28 cellular contexts compared by ENCODE assay signal in the genomic region with DNA sequence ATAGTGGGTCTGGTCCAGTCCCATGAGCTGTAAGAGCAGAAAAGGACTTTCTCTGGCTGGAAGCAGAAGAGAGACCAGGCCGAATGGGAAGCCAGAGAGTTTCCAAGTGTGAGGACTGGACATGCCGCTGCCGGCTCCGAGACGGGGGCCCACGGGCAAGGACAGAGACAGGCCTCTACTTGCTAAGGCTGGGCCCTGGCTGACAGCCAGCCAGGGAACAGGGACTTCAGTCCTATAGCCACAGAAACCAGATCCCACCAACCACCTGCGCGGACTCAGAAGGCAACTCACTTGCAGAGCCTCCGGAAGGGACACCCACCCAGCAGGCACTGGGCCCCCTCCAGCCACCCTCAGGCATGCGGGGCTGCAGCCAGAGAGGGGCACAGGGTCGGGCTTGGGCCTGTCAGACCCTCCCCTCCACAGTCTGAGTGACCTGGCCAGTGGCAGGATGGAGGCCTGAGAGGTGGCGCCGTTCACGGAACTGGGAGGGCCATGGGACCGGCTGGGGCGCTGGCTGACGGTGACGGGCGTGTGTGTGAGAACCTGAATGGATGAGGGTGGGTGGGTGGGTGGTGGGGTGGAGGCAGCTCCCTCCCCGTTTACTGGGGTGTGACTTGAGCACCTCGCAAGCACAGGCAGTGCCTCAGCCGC. TPM values are rescaled to one million over a fixed set of nuclear protein-coding genes. Genes with fewer than 3 reads are reported as not detected.
DNase-seq lines count a peak whose midpoint lies in the region; ATAC-seq, FAIRE-seq and TF ChIP-seq lines count a peak whose summit lies in the region.
"Had no signal": no experiment of that assay in that cellular context is flagged by ENCODE, and none has a peak within 500 bp of the region (broad histone marks: within the 10 kb centered on the region; RNA-seq: fewer than 3 reads in every experiment).

No MANE protein-coding gene starts in this region.

- no peak overlapping the region for H3K4me3 ChIP-seq in IMR-90 (ENCODE audit: insufficient read depth, low read depth, low read length)
- no peak overlapping the region for H3K4me3 ChIP-seq in bronchial epithelial cell (ENCODE audit: low read depth, low read length)
- no peak overlapping the region for H3K4me3 ChIP-seq in prostate gland
- H3K4me3 ChIP-seq: ovary, right atrium auricular region, tibial artery had no signal

- H2BK20ac ChIP-seq in IMR-90 (ENCODE audit: low read depth, low read length), result peak overlapping the region; percentile 71

- H4K5ac ChIP-seq in IMR-90 (ENCODE audit: low read depth, low read length), result peak overlapping the region; percentile 15; the same call in 1 of the 2 replicates

- peak; percentile 26 for DNase-seq in D341Med (ENCODE audit: low spot score)
- DNase-seq in IMR-90, result no peak
- peak; percentile 70 for DNase-seq in bronchial epithelial cell (ENCODE audit: low read depth)
- DNase-seq in prostate gland (ENCODE audit: low spot score), result peak; percentile 50
- DNase-seq in HTR-8/SVneo (ENCODE audit: insufficient read length, low spot score), result no peak
- DNase-seq in activated CD8-positive, alpha-beta T cell treated with anti-CD3 and anti-CD28 coated beads, Interleukin-2, amount 10 ng/mL, durations not matched to agents 7 days and 5 days, result no peak
- DNase-seq in GOT3 (lab: John Stamatoyannopoulos, UW), result no peak
- no peak for DNase-seq in nucleus accumbens (lab: John Stamatoyannopoulos, UW)
- DNase-seq: activated gamma-delta T cell treated with Interleukin-2 at 50 U/mL for 16 hours; activated T-cell treated with anti-CD3 and anti-CD28 coated beads, Interleukin-2, amount 50 U/mL, for 24 hours; CD4-positive, CD25-positive, alpha-beta regulatory T cell; effector CD4-positive, alpha-beta T cell; head of caudate nucleus; naive thymus-derived CD4-positive, alpha-beta T cell; NCI-H1048; NCI-H187; NCI-H226; PC-3; stimulated activated naive CD8-positive, alpha-beta T cell treated with anti-CD3 and anti-CD28 coated beads, Interleukin-15, amount 100 ng/mL, for 72 hours; T-cell; tibial artery had no signal

- in situ Hi-C loops in IMR-90 (cut with MboI; ENCODE audit: low sequenced_read_pairs), result no loop called here

- no peak overlapping the region for H3K4me3 Mint-ChIP-seq in activated CD8-positive, alpha-beta T cell treated with anti-CD3 and anti-CD28 coated beads, Interleukin-2, amount 10 ng/mL, durations not matched to agents 7 days and 5 days
- H3K4me3 Mint-ChIP-seq: activated T-cell treated with anti-CD3 and anti-CD28 coated beads, Interleukin-2, amount 50 U/mL, for 24 hours; brain; CD4-positive, CD25-positive, alpha-beta regulatory T cell; naive thymus-derived CD4-positive, alpha-beta T cell; stimulated activated naive CD8-positive, alpha-beta T cell treated with anti-CD3 and anti-CD28 coated beads, Interleukin-15, amount 100 ng/mL, for 72 hours; T-cell had no signal

- FAIRE-seq in bronchial epithelial cell (lab: Jason Lieb, UNC) (no peak), HTR-8/SVneo (lab: Jason Lieb, UNC) (no peak)
- FAIRE-seq: H1, TTC549 had no signal

- peak overlapping the region; percentile 77 for H2BK120ac ChIP-seq in IMR-90 (ENCODE audit: low read depth, low read length)

- TF ChIP-seq CTCF in IMR-90 (conservative IDR thresholded peaks at IDR 0.05; ENCODE audit: low read depth, low read length) (no peak), bronchial epithelial cell (IDR thresholded peaks at IDR 0.05; ENCODE audit: insufficient read depth, low read length, severe bottlenecking) (no peak), prostate gland (IDR thresholded peaks at IDR 0.05) (no peak)

- H4K20me1 ChIP-seq in IMR-90 (ENCODE audit: insufficient read depth, low read length), result no peaks in the 10 kb centered on the region

- H3K79me1 ChIP-seq in IMR-90 (ENCODE audit: low read depth in 1 of 2, low read length in 2 of 2), result no peaks in the 10 kb centered on the region

- no peak overlapping the region for H3K27ac Mint-ChIP-seq in activated CD8-positive, alpha-beta T cell treated with anti-CD3 and anti-CD28 coated beads, Interleukin-2, amount 10 ng/mL, durations not matched to agents 7 days and 5 days
- H3K27ac Mint-ChIP-seq: activated T-cell treated with anti-CD3 and anti-CD28 coated beads, Interleukin-2, amount 50 U/mL, for 24 hours; CD4-positive, CD25-positive, alpha-beta regulatory T cell; naive thymus-derived CD4-positive, alpha-beta T cell; stimulated activated naive CD8-positive, alpha-beta T cell treated with anti-CD3 and anti-CD28 coated beads, Interleukin-15, amount 100 ng/mL, for 72 hours; T-cell had no signal

- POLR2A ChIA-PET in IMR-90 (lab: Charles Lee; ENCODE audit: unreplicated experiment), result no interaction called here
- POLR2A ChIA-PET in activated CD8-positive, alpha-beta T cell treated with anti-CD3 and anti-CD28 coated beads, Interleukin-2, amount 10 ng/mL, durations not matched to agents 7 days and 5 days (lab: Charles Lee), result no interaction called here

- H3K56ac ChIP-seq in IMR-90 (ENCODE audit: extremely low read depth, insufficient read depth, low read length), result no peak overlapping the region

- no peak overlapping the region for H3K27ac ChIP-seq in IMR-90 (ENCODE audit: insufficient read depth, low read length)
- no peak overlapping the region for H3K27ac ChIP-seq in prostate gland
- H3K27ac ChIP-seq: ovary, right atrium auricular region, tibial artery had no signal

- no peak overlapping the region for H3K4me2 ChIP-seq in IMR-90 (ENCODE audit: low read depth, low read length)

- H3K9ac ChIP-seq in IMR-90 (ENCODE audit: low read depth, low read length), result no peak overlapping the region

- H3K4ac ChIP-seq in IMR-90 (ENCODE audit: low read depth, low read length), result peak overlapping the region; percentile 97

- peaks cover 20% of the 10 kb centered on the region for H3K9me1 ChIP-seq in IMR-90 (ENCODE audit: insufficient read depth, low read length)

- WGBS in IMR-90 (ENCODE audit: extremely low coverage in 2 of 2, insufficient read length in 1 of 2), 2 experiments, result 70% methylated on average over 3 of the region's 22 CpGs; no CpG with 5 or more reads in 1 of the 2 experiments
- 64% methylated on average over 18 of the region's 22 CpGs for WGBS in prostate gland

- no peak overlapping the region for H3K23ac ChIP-seq in IMR-90 (ENCODE audit: low read depth, low read length)

- H4K8ac ChIP-seq in IMR-90 (ENCODE audit: low read depth in 2 of 2, low read length in 2 of 2), result peak overlapping the region; percentile 34 to 84; a peak in 1 of 4 replicates

- dilution Hi-C loops in IMR-90 (cut with HindIII; ENCODE audit: low sequenced_read_pairs, unreplicated experiment), result no loop called here

- BruUV-seq in IMR-90 (replicated peaks; lab: Mats Ljungman, UMichigan), result no TSS peak

- no peak for TF ChIP-seq RAD21 in IMR-90 (IDR thresholded peaks at IDR 0.05; ENCODE audit: low read length)

- H2AFZ ChIP-seq in IMR-90 (replicated peaks; ENCODE audit: low read length, poor library complexity), result peak overlapping the region; percentile 14

- ATAC-seq in IMR-90 (ENCODE audit: low read depth), result no peak
- ATAC-seq in activated CD8-positive, alpha-beta T cell treated with anti-CD3 and anti-CD28 coated beads, Interleukin-2, amount 10 ng/mL, durations not matched to agents 7 days and 5 days, result no peak
- ATAC-seq: activated CD4-positive, CD25-positive, alpha-beta regulatory T cell treated with anti-CD3 and anti-CD28 coated beads, Interleukin-2, amount 50 U/mL, for 24 hours; naive thymus-derived CD4-positive, alpha-beta T cell; PC-3; stimulated activated naive CD8-positive, alpha-beta T cell treated with anti-CD3 and anti-CD28 coated beads, Interleukin-15, amount 100 ng/mL, for 72 hours; T-cell had no signal

- CTCF ChIA-PET in IMR-90 (lab: Yijun Ruan, JAX), result no interaction called here
- CTCF ChIA-PET in activated CD8-positive, alpha-beta T cell treated with anti-CD3 and anti-CD28 coated beads, Interleukin-2, amount 10 ng/mL, durations not matched to agents 7 days and 5 days (lab: Charles Lee), result no interaction called here

- no peaks in the 10 kb centered on the region for H3K4me1 Mint-ChIP-seq in activated CD8-positive, alpha-beta T cell treated with anti-CD3 and anti-CD28 coated beads, Interleukin-2, amount 10 ng/mL, durations not matched to agents 7 days and 5 days (ENCODE audit: low read depth)

- no peak overlapping the region; the same call in 1 of the 2 replicates for H3K14ac ChIP-seq in IMR-90 (replicated peaks; ENCODE audit: low read depth, low read length)

- no peaks in the 10 kb centered on the region for H3K9me3 Mint-ChIP-seq in activated CD8-positive, alpha-beta T cell treated with anti-CD3 and anti-CD28 coated beads, Interleukin-2, amount 10 ng/mL, durations not matched to agents 7 days and 5 days (ENCODE audit: insufficient read depth)
- H3K9me3 Mint-ChIP-seq: activated T-cell treated with anti-CD3 and anti-CD28 coated beads, Interleukin-2, amount 50 U/mL, for 24 hours; brain; CD4-positive, CD25-positive, alpha-beta regulatory T cell; stimulated activated naive CD8-positive, alpha-beta T cell treated with anti-CD3 and anti-CD28 coated beads, Interleukin-15, amount 100 ng/mL, for 72 hours; T-cell had no signal

- no peaks in the 10 kb centered on the region for H3K27me3 Mint-ChIP-seq in activated CD8-positive, alpha-beta T cell treated with anti-CD3 and anti-CD28 coated beads, Interleukin-2, amount 10 ng/mL, durations not matched to agents 7 days and 5 days (ENCODE audit: low read depth)

- peak overlapping the region; percentile 86; the same call in 2 of the 3 replicates for H2BK15ac ChIP-seq in IMR-90 (ENCODE audit: low read depth, low read length)

- peak overlapping the region; percentile 78 for H2BK5ac ChIP-seq in IMR-90 (ENCODE audit: low read depth, low read length, poor library complexity, severe bottlenecking)

- H3K27me3 ChIP-seq in IMR-90 (ENCODE audit: control insufficient read depth, insufficient read depth, low read length), result no peaks in the 10 kb centered on the region
- no peaks in the 10 kb centered on the region for H3K27me3 ChIP-seq in bronchial epithelial cell (ENCODE audit: control insufficient read depth, insufficient read depth, low read length)
- no peaks in the 10 kb centered on the region for H3K27me3 ChIP-seq in prostate gland (replicated peaks; ENCODE audit: insufficient read depth)
- H3K27me3 ChIP-seq: ovary, right atrium auricular region, tibial artery had no signal

- no peaks in the 10 kb centered on the region for H3K36me3 Mint-ChIP-seq in activated CD8-positive, alpha-beta T cell treated with anti-CD3 and anti-CD28 coated beads, Interleukin-2, amount 10 ng/mL, durations not matched to agents 7 days and 5 days (ENCODE audit: low read depth)
- H3K36me3 Mint-ChIP-seq: brain; CD4-positive, CD25-positive, alpha-beta regulatory T cell; naive thymus-derived CD4-positive, alpha-beta T cell; T-cell had no signal

- H3K4me1 ChIP-seq in IMR-90 (ENCODE audit: control insufficient read depth, insufficient read depth, low read length), result peaks cover 21% of the 10 kb centered on the region
- H3K4me1 ChIP-seq in prostate gland (replicated peaks), result no peaks in the 10 kb centered on the region

- intact Hi-C loops in IMR-90 (cut with micrococcal nuclease), result no loop called here
- intact Hi-C loops in prostate gland (cut with DNase I), result no loop called here

- H2AK9ac ChIP-seq in IMR-90 (replicated peaks; ENCODE audit: low read depth, low read length, poor library complexity), result peak overlapping the region; percentile 61

- peak overlapping the region; percentile 20; the same call in 1 of the 2 replicates for H3K18ac ChIP-seq in IMR-90 (ENCODE audit: low read depth, low read length)

- peak overlapping the region; percentile 99 for H2AK5ac ChIP-seq in IMR-90 (ENCODE audit: low read depth, low read length)

- H3K36me3 ChIP-seq in IMR-90 (ENCODE audit: control insufficient read depth, insufficient read depth, low read length) (no peaks in the 10 kb centered on the region), bronchial epithelial cell (ENCODE audit: control insufficient read depth, insufficient read depth, low read length) (no peaks in the 10 kb centered on the region), prostate gland (no peaks in the 10 kb centered on the region)
- H3K36me3 ChIP-seq: ovary, right atrium auricular region, tibial artery had no signal

- H4K91ac ChIP-seq in IMR-90 (ENCODE audit: insufficient read depth, low read depth, low read length), result peak overlapping the region; percentile 97

- TF ChIP-seq POLR2A in IMR-90 (IDR thresholded peaks at IDR 0.05; ENCODE audit: low read depth, low read length) (no peak), prostate gland (IDR thresholded peaks at IDR 0.05) (no peak)

- no peaks in the 10 kb centered on the region for H3K9me3 ChIP-seq in IMR-90 (ENCODE audit: control insufficient read depth, insufficient read depth, low read length)
- H3K9me3 ChIP-seq in prostate gland, result no peaks in the 10 kb centered on the region
- H3K9me3 ChIP-seq: ovary, right atrium auricular region, tibial artery had no signal

RNA-seq across cellular contexts. Expression of gene A4GALT, which starts 47.8 kb away (rescaled TPM):
- total RNA-seq in IMR-90 (2012; rRNA removed), result 1.6 and 1.9 TPM in 2 replicates
- 6.1 and 6.3 TPM in 2 replicates for polyA plus RNA-seq in IMR-90 (2012; rRNA removed)
- 3.4 and 8.7 TPM in 2 replicates for polyA plus RNA-seq in IMR-90 (2012; cell fraction: cytosol; rRNA removed)
- 3.6 and 6.1 TPM in 2 replicates for polyA plus RNA-seq in IMR-90 (2012; cell fraction: nucleus; rRNA removed; ENCODE audit: low replicate concordance)
- 12.4 and 15.5 TPM in 2 replicates for total RNA-seq in bronchial epithelial cell
- 10 to 100 TPM; 34.7 to 40.0 TPM for total RNA-seq in prostate gland
- under 1 TPM in 1 of 2 experiments, not detected in 1; 0.16 TPM for total RNA-seq in activated CD8-positive, alpha-beta T cell treated with anti-CD3 and anti-CD28 coated beads, Interleukin-2, amount 10 ng/mL, durations not matched to agents 7 days and 5 days
- total RNA-seq: activated CD8-positive, alpha-beta memory T cell treated with anti-CD3 and anti-CD28 coated beads for 36 hours; CD4-positive, CD25-positive, alpha-beta regulatory T cell; naive thymus-derived CD4-positive, alpha-beta T cell had no signal
- polyA plus RNA-seq: CD4-positive, CD25-positive, alpha-beta regulatory T cell; naive thymus-derived CD4-positive, alpha-beta T cell had no signal

Comparison
In these comparisons a context has a peak if more than half of its experiments do, and no peak if none do; other contexts are left out.
1. DNase-seq: peak in D341Med (single experiment), bronchial epithelial cell (single experiment) and prostate gland (single experiment); none in IMR-90 (single experiment), HTR-8/SVneo (single experiment), activated CD8-positive, alpha-beta T cell treated with anti-CD3 and anti-CD28 coated beads, Interleukin-2, amount 10 ng/mL, durations not matched to agents 7 days and 5 days (single experiment), GOT3 (single experiment) and nucleus accumbens (0 of 56).